In the genomic region with DNA sequence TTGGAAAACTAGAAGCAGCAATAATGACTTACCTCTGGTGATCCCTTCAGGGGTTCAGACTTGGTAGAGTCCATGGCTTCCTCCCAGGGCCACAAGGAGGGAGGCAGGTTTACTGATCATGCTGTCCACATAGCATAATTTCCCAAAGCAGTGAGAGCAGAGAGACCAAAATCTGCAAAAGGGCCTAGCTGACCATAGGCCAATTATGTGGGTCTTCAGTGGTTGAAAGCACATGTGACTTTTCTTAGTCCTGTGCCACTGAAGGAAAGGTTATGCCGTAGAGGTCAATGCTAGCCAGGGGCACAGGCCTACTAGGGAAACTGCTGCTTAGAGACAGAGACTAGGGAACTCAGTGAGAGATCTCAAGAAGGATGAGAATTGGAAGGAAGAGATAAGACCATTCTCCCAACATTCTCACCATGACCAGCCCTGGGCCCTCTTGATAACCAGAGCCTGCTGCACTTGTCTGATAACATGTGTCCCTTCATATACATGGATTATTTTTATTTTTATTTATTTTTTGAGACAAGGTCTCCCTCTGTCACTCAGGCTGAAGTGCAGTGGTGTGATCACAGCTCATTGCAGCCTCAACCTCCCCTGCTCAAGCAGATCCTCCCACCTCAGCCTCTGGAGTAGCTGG, we compare ENCODE assay signal across 1 cellular context.
TF ChIP-seq lines count a peak whose summit lies in the region.

No MANE protein-coding gene starts in this region.

TF ChIP-seq in K562, 482 proteins besides CTCF, POLR2A, EP300 and RAD21 (continued from another document):
- TF ChIP-seq JUND (IDR thresholded peaks at IDR 0.05; ENCODE audit: borderline replicate concordance, low read depth, low read length), result peak; percentile 76
- TF ChIP-seq JUND (tag; IDR thresholded peaks at IDR 0.05; ENCODE audit: borderline replicate concordance, low read depth, low read length), result peak; percentile 69; the same call in 2 of the 3 replicates
- no peak for TF ChIP-seq MED1 (CRISPR knock-in tag; IDR thresholded peaks at IDR 0.05; ENCODE audit: borderline replicate concordance)
- TF ChIP-seq ZNF79 (CRISPR knock-in tag; IDR thresholded peaks at IDR 0.05; ENCODE audit: low read depth), result 0 out of 2 replicates have a peak, but pooled peaks have one; percentile 18
- TF ChIP-seq ZNF274 (IDR thresholded peaks at IDR 0.05; ENCODE audit: borderline replicate concordance, low read depth, low read length), result peak; percentile 80; the same call in 1 of the 2 replicates
- no peak for TF ChIP-seq BRCA1 (IDR thresholded peaks at IDR 0.05)
- no peak for TF ChIP-seq BRCA1 (CRISPR knock-in tag; IDR thresholded peaks at IDR 0.05)
- peak; percentile 96 for TF ChIP-seq ELF4 (CRISPR knock-in tag; IDR thresholded peaks at IDR 0.05)
- 0 out of 2 replicates have a peak, but pooled peaks have one; percentile 59 for TF ChIP-seq ZNF586 (CRISPR knock-in tag; conservative IDR thresholded peaks at IDR 0.05)
- TF ChIP-seq SNRNP70 (optimal IDR thresholded peaks at IDR 0.05; ENCODE audit: low read depth, low read length), result no peak
- TF ChIP-seq CEBPB (tag; IDR thresholded peaks at IDR 0.05), result no peak
- no peak for TF ChIP-seq JUNB (CRISPR knock-in tag; conservative IDR thresholded peaks at IDR 0.05)
- TF ChIP-seq SIN3B (IDR thresholded peaks at IDR 0.05; ENCODE audit: low read depth), result no peak
- TF ChIP-seq HDAC6 (IDR thresholded peaks at IDR 0.05; ENCODE audit: low read depth, low read length), result no peak
- TF ChIP-seq ESRRA (IDR thresholded peaks at IDR 0.05; ENCODE audit: borderline replicate concordance, low read depth), result peak; percentile 99
- no peak for TF ChIP-seq KDM1A (IDR thresholded peaks at IDR 0.05)
